ENCODE assay signal across 24 cellular contexts in genomic region chr19:50629801-50630200, GRCh38. TPM values are rescaled to one million over a fixed set of nuclear protein-coding genes. Genes with fewer than 3 reads are reported as not detected.
DNase-seq lines count a peak whose midpoint lies in the region; ATAC-seq and TF ChIP-seq lines count a peak whose summit lies in the region.
"Had no signal": no experiment of that assay in that cellular context is flagged by ENCODE, and none has a peak within 500 bp of the region (broad histone marks: within the 10 kb centered on the region; RNA-seq: fewer than 3 reads in every experiment).

No MANE protein-coding gene starts in this region.

- no peak overlapping the region for H2BK12ac ChIP-seq in trophoblast cell (ENCODE audit: low read length)

- no peaks in the 10 kb centered on the region for H3K4me1 ChIP-seq in HEK293 (ENCODE audit: control insufficient read depth, insufficient read depth, low read length)
- H3K4me1 ChIP-seq in trophoblast cell (ENCODE audit: control insufficient read depth in 1 of 2, insufficient read depth in 2 of 2, low read length in 2 of 2) = no peaks in the 10 kb centered on the region
- H3K4me1 ChIP-seq: BLaER1, Caco-2 had no signal

- H4K8ac ChIP-seq in trophoblast cell (ENCODE audit: low read depth, low read length) = no peak overlapping the region

- DNase-seq in GM13976 (ENCODE audit: low spot score) = peak; percentile 21
- no peak for DNase-seq in trophoblast cell
- no peak for DNase-seq in ACHN
- DNase-seq in RWPE1 (ENCODE audit: low spot score) = no peak
- DNase-seq in NOMO-1 treated with dmso at 0.1 percent for 144 hours (lab: John Stamatoyannopoulos, UW; ENCODE audit: unreplicated experiment) = no peak
- DNase-seq in MV-4-11 (lab: John Stamatoyannopoulos, UW) = no peak
- DNase-seq: Caco-2; CD4-positive, CD25-positive, alpha-beta regulatory T cell; CD8-positive, alpha-beta T cell; DMS 273 treated with DMSO at 0.1 percent for 48 hours; DMS79; EL; GDM1; GM23248; H9; HFFc6 had no signal

- no peak overlapping the region for H3K4ac ChIP-seq in trophoblast cell (ENCODE audit: low read depth, low read length)

- no peaks in the 10 kb centered on the region for H3K36me3 Mint-ChIP-seq in stimulated activated memory B cell treated with anti-CD40 and anti-IgM and Interleukin-4, amounts not matched to agents 10 μg/mL and 1 μg/mL and 100 μg/mL, for 72 hours
- H3K36me3 Mint-ChIP-seq: CD4-positive, CD25-positive, alpha-beta regulatory T cell had no signal

- no peaks in the 10 kb centered on the region for H3K79me1 ChIP-seq in trophoblast cell (ENCODE audit: low read length)

- H3K27ac ChIP-seq in HEK293 (ENCODE audit: extremely low read depth, low read depth, low read length) (no peak overlapping the region), trophoblast cell (ENCODE audit: low read depth, low read length) (no peak overlapping the region), RWPE1 (no peak overlapping the region)
- H3K27ac ChIP-seq: BLaER1, C4-2B, GM23248 had no signal

- TF ChIP-seq CTCF in GM13976 (IDR thresholded peaks at IDR 0.05; ENCODE audit: borderline replicate concordance, control extremely low read depth, extremely low read depth, insufficient read depth, missing control alignments) = no peak
- no peak for TF ChIP-seq CTCF in HEK293 (tag by site-specific recombination; IDR thresholded peaks at IDR 0.05)
- no peak for TF ChIP-seq CTCF in RWPE1 (conservative IDR thresholded peaks at IDR 0.05; ENCODE audit: low read depth)

- no peak overlapping the region for H3K14ac ChIP-seq in trophoblast cell (ENCODE audit: low read length)

- H3K9me3 Mint-ChIP-seq in stimulated activated memory B cell treated with anti-CD40 and anti-IgM and Interleukin-4, amounts not matched to agents 10 μg/mL and 1 μg/mL and 100 μg/mL, for 72 hours = peaks cover 7% of the 10 kb centered on the region

- no peak overlapping the region for H3K4me3 Mint-ChIP-seq in stimulated activated memory B cell treated with anti-CD40 and anti-IgM and Interleukin-4, amounts not matched to agents 10 μg/mL and 1 μg/mL and 100 μg/mL, for 72 hours
- H3K4me3 Mint-ChIP-seq: B cell; CD4-positive, CD25-positive, alpha-beta regulatory T cell; CD8-positive, alpha-beta T cell; H9; HFFc6 had no signal

- H3K18ac ChIP-seq in trophoblast cell (ENCODE audit: low read length) = no peak overlapping the region

- H2BK5ac ChIP-seq in trophoblast cell (ENCODE audit: low read depth, low read length, poor library complexity) = no peak overlapping the region

- no peak overlapping the region for H2AFZ ChIP-seq in trophoblast cell (ENCODE audit: insufficient read depth, low read length, poor library complexity)
- H2AFZ ChIP-seq: GM23248 had no signal

- H3K27me3 Mint-ChIP-seq in stimulated activated memory B cell treated with anti-CD40 and anti-IgM and Interleukin-4, amounts not matched to agents 10 μg/mL and 1 μg/mL and 100 μg/mL, for 72 hours = peaks cover 51% of the 10 kb centered on the region

- in situ Hi-C loops in GM13976 (cut with MboI; ENCODE audit: low sequenced_read_pairs, unreplicated experiment) (no loop called here), ACHN (cut with HindIII; ENCODE audit: low pct_ligation_motif_present, low pct_unique_long_range_greater_than_20kb, low sequenced_read_pairs) (no loop called here)

- peak; percentile 42 for ATAC-seq in stimulated activated memory B cell treated with anti-CD40 and anti-IgM and Interleukin-4, amounts not matched to agents 10 μg/mL and 1 μg/mL and 100 μg/mL, for 72 hours
- ATAC-seq: CD8-positive, alpha-beta T cell; GM12878; HCT116 had no signal

- H3K27ac Mint-ChIP-seq in stimulated activated memory B cell treated with anti-CD40 and anti-IgM and Interleukin-4, amounts not matched to agents 10 μg/mL and 1 μg/mL and 100 μg/mL, for 72 hours = no peak overlapping the region
- H3K27ac Mint-ChIP-seq: B cell; CD4-positive, CD25-positive, alpha-beta regulatory T cell; CD8-positive, alpha-beta T cell; H9; HFFc6 had no signal

- H4K91ac ChIP-seq in trophoblast cell (ENCODE audit: low read depth, low read length) = no peak overlapping the region

- no peak overlapping the region for H3K23ac ChIP-seq in trophoblast cell (ENCODE audit: low read length)

- POLR2A ChIA-PET in HEK293 (lab: Yijun Ruan, JAX) = interaction anchor here (0.6 kb wide), 1 partner anchor 41 kb away, joined by 4 read pairs; no protein-coding TSS in a partner anchor
- POLR2A ChIA-PET in RWPE1 (lab: Yijun Ruan, JAX; ENCODE audit: low non-redundant PET) = no interaction called here

- H3K4me1 Mint-ChIP-seq in stimulated activated memory B cell treated with anti-CD40 and anti-IgM and Interleukin-4, amounts not matched to agents 10 μg/mL and 1 μg/mL and 100 μg/mL, for 72 hours = no peaks in the 10 kb centered on the region
- H3K4me1 Mint-ChIP-seq: B cell; CD4-positive, CD25-positive, alpha-beta regulatory T cell had no signal

- no CpG with 5 or more reads among the region's 14 CpGs for WGBS in trophoblast cell (ENCODE audit: extremely low coverage, insufficient coverage, insufficient read length)

- H3K27me3 ChIP-seq in trophoblast cell (ENCODE audit: insufficient read depth, low read length) = peaks cover 1% of the 10 kb centered on the region
- H3K27me3 ChIP-seq: BLaER1 had no signal

- H3K4me3 ChIP-seq in HEK293 (ENCODE audit: low read depth, low read length) (no peak overlapping the region), trophoblast cell (ENCODE audit: low read depth, low read length) (peak overlapping the region; percentile 36)
- H3K4me3 ChIP-seq: BLaER1, GM12878, GM23248 had no signal

- H4K12ac ChIP-seq in trophoblast cell (ENCODE audit: low read depth, low read length) = no peak overlapping the region

- H3K4me2 ChIP-seq in trophoblast cell (ENCODE audit: low read length) = no peak overlapping the region
- H3K4me2 ChIP-seq: BLaER1 had no signal

- H2BK120ac ChIP-seq in trophoblast cell (ENCODE audit: insufficient read depth, low read length, poor library complexity) = no peak overlapping the region

- H3K36me3 ChIP-seq in HEK293 (ENCODE audit: control insufficient read depth in 2 of 2, insufficient read depth in 1 of 2, low read length in 2 of 2) (no peaks in the 10 kb centered on the region), trophoblast cell (ENCODE audit: control insufficient read depth in 1 of 2, insufficient read depth in 2 of 2, low read length in 2 of 2) (no peaks in the 10 kb centered on the region)
- H3K36me3 ChIP-seq: BLaER1 had no signal

- no peak overlapping the region for H2AK5ac ChIP-seq in trophoblast cell (ENCODE audit: low read length)

- H3K79me2 ChIP-seq in trophoblast cell (ENCODE audit: control insufficient read depth, insufficient read depth, low read length, poor library complexity) = no peaks in the 10 kb centered on the region

- no peak overlapping the region for H3K9ac ChIP-seq in trophoblast cell (ENCODE audit: low read length)
- H3K9ac ChIP-seq: BLaER1, GM23248 had no signal

- CTCF ChIA-PET in HEK293 (lab: Yijun Ruan, JAX) (interaction anchor here (1.0 kb wide), 1 partner anchor 73 kb away, joined by 3 read pairs; no protein-coding TSS in a partner anchor), RWPE1 (lab: Yijun Ruan, JAX) (no interaction called here)

- H3K9me3 ChIP-seq in HEK293 (ENCODE audit: control insufficient read depth, insufficient read depth, low read depth, low read length) = no peaks in the 10 kb centered on the region
- H3K9me3 ChIP-seq in trophoblast cell (ENCODE audit: insufficient read depth, low read depth, low read length) = peaks cover 5% of the 10 kb centered on the region

TF ChIP-seq in HEK293, 187 proteins besides CTCF, POLR2A, EP300 and RAD21:
- TF ChIP-seq ZNF707 (tag by site-specific recombination; IDR thresholded peaks at IDR 0.05) = no peak
- TF ChIP-seq ZNF513 (tag by site-specific recombination; IDR thresholded peaks at IDR 0.05) = no peak
- TF ChIP-seq ZIC2 (tag by site-specific recombination; IDR thresholded peaks at IDR 0.05) = peak; percentile 37
- no peak for TF ChIP-seq ZBTB17 (tag by site-specific recombination; IDR thresholded peaks at IDR 0.05)
TF ChIP-seq in HEK293: peak in this region for 1.

RNA-seq across cellular contexts. Expression of gene SYT3, which starts 9.9 kb away (rescaled TPM):
- polyA plus RNA-seq in trophoblast cell (2013) = 0.25 and 0.32 TPM in 2 replicates
- polyA plus RNA-seq: CD4-positive, CD25-positive, alpha-beta regulatory T cell; GM23248 had no signal

RNA-seq across cellular contexts. Expression of gene C19orf81, which starts 19.4 kb away (rescaled TPM):
- 3.3 and 4.3 TPM in 2 replicates for polyA plus RNA-seq in trophoblast cell (2013)
- polyA plus RNA-seq: AG04450; CD4-positive, CD25-positive, alpha-beta regulatory T cell; GM12878 had no signal
